29 cellular contexts compared by ENCODE assay signal in the genomic region with DNA sequence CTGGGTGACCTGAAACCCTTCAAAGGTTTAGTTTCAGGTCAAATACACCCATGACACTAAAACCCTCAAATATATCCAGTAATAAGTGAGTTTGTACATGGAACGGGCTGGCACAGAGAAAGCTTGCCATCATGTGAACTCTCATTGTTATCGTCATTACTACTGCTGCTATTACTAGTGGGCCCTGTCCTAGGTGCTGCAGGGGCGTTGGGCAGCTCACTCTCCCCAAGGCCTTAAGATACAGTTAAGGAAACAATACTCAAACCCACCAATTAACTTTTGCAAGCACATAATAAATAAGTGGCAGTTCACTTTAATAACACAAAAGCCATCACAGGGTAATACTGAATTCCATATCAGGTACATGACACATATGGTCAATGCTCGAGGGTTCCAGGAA.
"Had no signal": no experiment of that assay in that cellular context is flagged by ENCODE, and none has a peak within 500 bp of the region (broad histone marks: within the 10 kb centered on the region; RNA-seq: fewer than 3 reads in every experiment).

No MANE protein-coding gene starts in this region.

- H3K36me3 ChIP-seq: esophagus squamous epithelium, neutrophil, suprapubic skin, thyroid gland had no signal

- H3K4me3 ChIP-seq: coronary artery, esophagus squamous epithelium, heart right ventricle, lung, mucosa of descending colon, right atrium auricular region, smooth muscle cell, suprapubic skin, thyroid gland had no signal

- H3K27me3 ChIP-seq: right atrium auricular region, thyroid gland had no signal

- H3K9me3 ChIP-seq: esophagus squamous epithelium, heart right ventricle, mucosa of descending colon, neutrophil, right atrium auricular region, suprapubic skin, thyroid gland had no signal

- H3K4me2 ChIP-seq: smooth muscle cell had no signal

- FAIRE-seq: endometrium, keratinocyte had no signal

- H3K4me1 ChIP-seq: suprapubic skin, thyroid gland had no signal

- H3K27ac ChIP-seq: esophagus squamous epithelium, neutrophil, suprapubic skin, thyroid gland had no signal

- ATAC-seq: effector memory CD8-positive, alpha-beta T cell; mucosa of descending colon; natural killer cell treated with Interleukin-12 subunit alpha and Interleukin-12 subunit beta and Interleukin-15 and Interleukin-18, amount 100 ng/mL, for 72 hours; sciatic nerve; stimulated activated naive CD8-positive, alpha-beta T cell treated with anti-CD3 and anti-CD28 coated beads, Interleukin-15, amount 100 ng/mL, for 72 hours had no signal

- DNase-seq: dermis blood vessel endothelial cell; effector memory CD8-positive, alpha-beta T cell; erythroblast; esophagus squamous epithelium; foreskin melanocyte; glutamatergic neuron; heart right ventricle; hypothalamus; immature natural killer cell; mucosa of descending colon; naive B cell; stimulated activated CD4-positive, alpha-beta T cell treated with anti-CD3 and anti-CD28 coated beads, Interleukin-12 subunit alpha, Interleukin-12 subunit beta, amount 100 ng/mL, for 4 hours; stimulated activated CD4-positive, alpha-beta T cell treated with anti-CD3 and anti-CD28 coated beads, Interleukin-1b, Interleukin-23, amount 100 ng/mL, for 48 hours; stimulated activated CD4-positive, alpha-beta T cell treated with anti-CD3 and anti-CD28 coated beads, Interleukin-4, amount 100 ng/mL, for 1 hour; stimulated activated CD8-positive, alpha-beta memory T cell treated with anti-CD3 and anti-CD28 coated beads, Interleukin-4, amount 100 ng/mL, for 48 hours; stimulated activated naive CD4-positive, alpha-beta T cell; stimulated activated naive CD8-positive, alpha-beta T cell treated with anti-CD3 and anti-CD28 coated beads, Interleukin-15, amount 100 ng/mL, for 72 hours; thyroid gland; trophoblast cell had no signal
